In the genomic region with DNA sequence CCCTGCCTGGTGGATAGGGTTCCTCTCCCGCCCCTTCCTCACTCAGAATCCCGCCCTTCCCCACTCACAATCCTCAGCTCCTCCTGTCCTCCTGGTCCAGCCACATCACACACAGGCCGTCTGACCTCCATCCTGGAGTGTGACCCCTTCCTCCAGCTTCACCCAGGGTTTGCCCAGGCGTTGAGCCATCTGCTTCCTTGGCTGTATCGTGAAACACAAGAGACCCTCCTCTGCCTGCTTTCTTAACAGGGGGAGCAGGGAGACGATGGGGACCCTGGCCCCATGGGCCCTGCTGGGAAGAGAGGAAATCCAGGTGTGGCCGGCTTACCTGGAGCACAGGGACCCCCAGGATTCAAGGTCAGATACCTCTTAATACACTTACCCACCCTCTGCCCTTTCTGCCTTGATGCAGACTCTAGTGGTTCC, we compare ENCODE assay signal across 14 cellular contexts. TPM values are rescaled to one million over a fixed set of nuclear protein-coding genes. Genes with fewer than 3 reads are reported as not detected.
A peak's percentile ranks its signal among the peaks of the same experiment; 100 is the strongest.
DNase-seq lines count a peak whose midpoint lies in the region; ATAC-seq and TF ChIP-seq lines count a peak whose summit lies in the region.
"Had no signal": no experiment of that assay in that cellular context is flagged by ENCODE, and none has a peak within 500 bp of the region (broad histone marks: within the 10 kb centered on the region; RNA-seq: fewer than 3 reads in every experiment).

No MANE protein-coding gene starts in this region.

- no peaks in the 10 kb centered on the region for H3K4me1 ChIP-seq in lower lobe of right lung
- H3K4me1 ChIP-seq: uterus had no signal

- peaks cover 6% of the 10 kb centered on the region for H3K36me3 ChIP-seq in lower lobe of right lung
- H3K36me3 ChIP-seq: uterus had no signal

- no peak overlapping the region for H3K4me3 ChIP-seq in lower lobe of right lung
- H3K4me3 ChIP-seq: cardiac muscle cell, GM23338, uterus had no signal

- intact Hi-C loops in lower lobe of right lung (cut with DNase I): loop anchor here (10.0 kb wide), 1 partner anchor 186 kb away; no protein-coding TSS in a partner anchor

- CTCF ChIA-PET in activated CD8-positive, alpha-beta memory T cell treated with anti-CD3 and anti-CD28 coated beads, Interleukin-2, amount 10 ng/mL, durations not matched to agents 7 days and 5 days (lab: Charles Lee): interaction anchor here (0.7 to 4.8 kb wide), 26 partner anchors 9 to 212 kb away, joined by 3 to 61 read pairs (median 5); a partner anchor contains a TSS

- H3K4me3 Mint-ChIP-seq in activated CD8-positive, alpha-beta memory T cell treated with anti-CD3 and anti-CD28 coated beads, Interleukin-2, amount 10 ng/mL, durations not matched to agents 7 days and 5 days: no peak overlapping the region
- no peak overlapping the region for H3K4me3 Mint-ChIP-seq in chondrocyte (ENCODE audit: unreplicated experiment)
- H3K4me3 Mint-ChIP-seq in stimulated activated naive B cell treated with anti-CD40 and anti-IgM and Interleukin-4, amounts not matched to agents 10 μg/mL and 1 μg/mL and 100 μg/mL, for 72 hours: no peak overlapping the region
- H3K4me3 Mint-ChIP-seq: GM23338 had no signal

- H3K4me1 Mint-ChIP-seq in activated CD8-positive, alpha-beta memory T cell treated with anti-CD3 and anti-CD28 coated beads, Interleukin-2, amount 10 ng/mL, durations not matched to agents 7 days and 5 days: no peaks in the 10 kb centered on the region
- peaks cover 37% of the 10 kb centered on the region for H3K4me1 Mint-ChIP-seq in chondrocyte (ENCODE audit: low read depth)
- peaks cover 6% of the 10 kb centered on the region in 2 donors for H3K4me1 Mint-ChIP-seq in stimulated activated naive B cell treated with anti-CD40 and anti-IgM and Interleukin-4, amounts not matched to agents 10 μg/mL and 1 μg/mL and 100 μg/mL, for 72 hours

- no peaks in the 10 kb centered on the region for H3K36me3 Mint-ChIP-seq in activated CD8-positive, alpha-beta memory T cell treated with anti-CD3 and anti-CD28 coated beads, Interleukin-2, amount 10 ng/mL, durations not matched to agents 7 days and 5 days
- H3K36me3 Mint-ChIP-seq in chondrocyte (ENCODE audit: low read depth): peaks cover 29% of the 10 kb centered on the region
- H3K36me3 Mint-ChIP-seq in stimulated activated naive B cell treated with anti-CD40 and anti-IgM and Interleukin-4, amounts not matched to agents 10 μg/mL and 1 μg/mL and 100 μg/mL, for 72 hours: no peaks in the 10 kb centered on the region

- H3K27ac ChIP-seq in lower lobe of right lung: no peak overlapping the region
- H3K27ac ChIP-seq: cardiac muscle cell, uterus had no signal

- peaks cover 4% of the 10 kb centered on the region for H3K9me3 ChIP-seq in lower lobe of right lung
- H3K9me3 ChIP-seq: uterus had no signal

- TF ChIP-seq CTCF in chondrocyte (IDR thresholded peaks at IDR 0.05): no peak
- TF ChIP-seq CTCF in lower lobe of right lung (IDR thresholded peaks at IDR 0.05): no peak
- no peak for TF ChIP-seq CTCF in GM13977 (IDR thresholded peaks at IDR 0.05; ENCODE audit: extremely low read depth, insufficient read depth, missing control alignments)

- no peak overlapping the region for H3K27ac Mint-ChIP-seq in activated CD8-positive, alpha-beta memory T cell treated with anti-CD3 and anti-CD28 coated beads, Interleukin-2, amount 10 ng/mL, durations not matched to agents 7 days and 5 days
- H3K27ac Mint-ChIP-seq in chondrocyte (ENCODE audit: unreplicated experiment): no peak overlapping the region
- no peak overlapping the region for H3K27ac Mint-ChIP-seq in stimulated activated naive B cell treated with anti-CD40 and anti-IgM and Interleukin-4, amounts not matched to agents 10 μg/mL and 1 μg/mL and 100 μg/mL, for 72 hours

- H3K27me3 ChIP-seq in lower lobe of right lung (ENCODE audit: low read depth): no peaks in the 10 kb centered on the region
- H3K27me3 ChIP-seq: cardiac muscle cell, uterus had no signal

- no peak for DNase-seq in activated CD8-positive, alpha-beta memory T cell treated with anti-CD3 and anti-CD28 coated beads, Interleukin-2, amount 10 ng/mL, durations not matched to agents 7 days and 5 days
- DNase-seq in activated CD8-positive, alpha-beta memory T cell treated with anti-CD3 and anti-CD28 coated beads for 24 hours: no peak
- DNase-seq in chondrocyte (ENCODE audit: low spot score) (peak; percentile 69), lower lobe of right lung (peak; percentile 32), GM13977 (ENCODE audit: low spot score) (no peak), DMS53 treated with DMSO at 0.1 percent for 48 hours (lab: John Stamatoyannopoulos, UW; ENCODE audit: unreplicated experiment) (no peak), NCI-H1417 (lab: John Stamatoyannopoulos, UW) (no peak)
- no peak for DNase-seq in stimulated activated naive B cell treated with anti-CD40 and anti-IgM and Interleukin-4, amounts not matched to agents 10 μg/mL and 1 μg/mL and 100 μg/mL, for 72 hours
- DNase-seq: SIG-M5 had no signal

- ATAC-seq in activated CD8-positive, alpha-beta memory T cell treated with anti-CD3 and anti-CD28 coated beads, Interleukin-2, amount 10 ng/mL, durations not matched to agents 7 days and 5 days: peak; percentile 39
- no peak for ATAC-seq in lower lobe of right lung
- peak; percentile 16 to 23 for ATAC-seq in stimulated activated naive B cell treated with anti-CD40 and anti-IgM and Interleukin-4, amounts not matched to agents 10 μg/mL and 1 μg/mL and 100 μg/mL, for 72 hours (replicated peaks)

- H3K9me3 Mint-ChIP-seq in activated CD8-positive, alpha-beta memory T cell treated with anti-CD3 and anti-CD28 coated beads, Interleukin-2, amount 10 ng/mL, durations not matched to agents 7 days and 5 days (ENCODE audit: low read depth): peaks cover 4% of the 10 kb centered on the region
- H3K9me3 Mint-ChIP-seq in chondrocyte (ENCODE audit: low read depth): peaks cover 9% of the 10 kb centered on the region
- peaks cover 0 to 7% of the 10 kb centered on the region in 2 donors for H3K9me3 Mint-ChIP-seq in stimulated activated naive B cell treated with anti-CD40 and anti-IgM and Interleukin-4, amounts not matched to agents 10 μg/mL and 1 μg/mL and 100 μg/mL, for 72 hours

- peaks cover 15% of the 10 kb centered on the region for H3K27me3 Mint-ChIP-seq in activated CD8-positive, alpha-beta memory T cell treated with anti-CD3 and anti-CD28 coated beads, Interleukin-2, amount 10 ng/mL, durations not matched to agents 7 days and 5 days
- H3K27me3 Mint-ChIP-seq in chondrocyte (ENCODE audit: low read depth): no peaks in the 10 kb centered on the region
- peaks cover 14 to 19% of the 10 kb centered on the region in 2 donors for H3K27me3 Mint-ChIP-seq in stimulated activated naive B cell treated with anti-CD40 and anti-IgM and Interleukin-4, amounts not matched to agents 10 μg/mL and 1 μg/mL and 100 μg/mL, for 72 hours

- in situ Hi-C loops in GM13977 (cut with MboI; ENCODE audit: low pct_unique_long_range_greater_than_20kb, low sequenced_read_pairs, unreplicated experiment): loop anchor here (25.0 kb wide), 1 partner anchor 178 kb away; no protein-coding TSS in a partner anchor

RNA-seq across cellular contexts. Expression of a gene that starts 32.3 kb away (rescaled TPM):
- total RNA-seq in activated CD8-positive, alpha-beta memory T cell treated with anti-CD3 and anti-CD28 coated beads, Interleukin-2, amount 10 ng/mL, durations not matched to agents 7 days and 5 days: not detected
- not detected in 3 replicates for total RNA-seq in chondrocyte
- 9.2 TPM for total RNA-seq in lower lobe of right lung
- total RNA-seq: cardiac muscle cell, glomerular endothelial cell, GM23338, pulmonary artery endothelial cell had no signal

RNA-seq across cellular contexts. Expression of a gene that starts 39.1 kb away (rescaled TPM):
- not detected for total RNA-seq in activated CD8-positive, alpha-beta memory T cell treated with anti-CD3 and anti-CD28 coated beads, Interleukin-2, amount 10 ng/mL, durations not matched to agents 7 days and 5 days
- not detected in 3 replicates for total RNA-seq in chondrocyte
- 3.1 TPM for total RNA-seq in lower lobe of right lung
- total RNA-seq: cardiac muscle cell, glomerular endothelial cell, pulmonary artery endothelial cell had no signal

Comparison
In these comparisons a context has a peak if more than half of its experiments do, and no peak if none do; other contexts are left out.
1. ATAC-seq: peak in activated CD8-positive, alpha-beta memory T cell treated with anti-CD3 and anti-CD28 coated beads, Interleukin-2, amount 10 ng/mL, durations not matched to agents 7 days and 5 days (single experiment) and stimulated activated naive B cell treated with anti-CD40 and anti-IgM and Interleukin-4, amounts not matched to agents 10 μg/mL and 1 μg/mL and 100 μg/mL, for 72 hours (2 of 2); none in lower lobe of right lung (0 of 2).
2. DNase-seq: peak in chondrocyte (single experiment) and lower lobe of right lung (single experiment); none in activated CD8-positive, alpha-beta memory T cell treated with anti-CD3 and anti-CD28 coated beads, Interleukin-2, amount 10 ng/mL, durations not matched to agents 7 days and 5 days (single experiment), activated CD8-positive, alpha-beta memory T cell treated with anti-CD3 and anti-CD28 coated beads for 24 hours (single experiment), stimulated activated naive B cell treated with anti-CD40 and anti-IgM and Interleukin-4, amounts not matched to agents 10 μg/mL and 1 μg/mL and 100 μg/mL, for 72 hours (single experiment), GM13977 (single experiment), DMS53 treated with DMSO at 0.1 percent for 48 hours (single experiment) and NCI-H1417 (0 of 3).
3. RNA of a gene that starts 32.3 kb away (total RNA-seq): 9.2 TPM in lower lobe of right lung (single experiment); not detected in activated CD8-positive, alpha-beta memory T cell treated with anti-CD3 and anti-CD28 coated beads, Interleukin-2, amount 10 ng/mL, durations not matched to agents 7 days and 5 days and not detected in chondrocyte; every median in the first group is over 10 times any median in the second.